8 cellular contexts compared by ENCODE assay signal in genomic region chr6:90586675-90587638, GRCh38. TPM values are rescaled to one million over a fixed set of nuclear protein-coding genes. Genes with fewer than 3 reads are reported as not detected.
A peak's percentile ranks its signal among the peaks of the same experiment; 100 is the strongest.
DNase-seq lines count a peak whose midpoint lies in the region; ATAC-seq, FAIRE-seq and TF ChIP-seq lines count a peak whose summit lies in the region.

Gene MAP3K7, minus strand, starts transcription at chr6:90587072. Its CDS starts 189 bp downstream, at chr6:90586883.

- H2AFZ ChIP-seq in HepG2 (ENCODE audit: low read length): peak within 1 kb of the TSS; percentile 95

- H3K36me3 ChIP-seq in HepG2 (replicated peaks in 1 of 2; ENCODE audit: control insufficient read depth in 1 of 2, insufficient read depth in 2 of 2, low read length in 2 of 2): no peaks in the 10 kb centered on the region

- H4K20me1 ChIP-seq in HepG2 (ENCODE audit: insufficient read depth, low read length): peaks cover 13% of the 10 kb centered on the region; the same call in 1 of the 2 replicates

- H3K4me3 ChIP-seq in HepG2 (replicated peaks in 1 of 3; ENCODE audit: insufficient read depth in 1 of 3, low read depth in 2 of 3, low read length in 3 of 3): peak within 1 kb of the TSS; percentile 97 to 100 (median 99)

- DNase-seq in NCI-H774 (lab: John Stamatoyannopoulos, UW): peak; percentile 96
- peak; percentile 92 to 94 for DNase-seq in activated CD4-positive, alpha-beta T cell treated with anti-CD3 and anti-CD28 coated beads, Interleukin-2, amount 50 U/mL, for 4 hours
- peak; percentile 94 to 95 for DNase-seq in dermis microvascular lymphatic vessel endothelial cell (ENCODE audit: low read depth in 2 of 2)
- peak; percentile 95 for DNase-seq in HepG2 (ENCODE audit: low spot score)
- DNase-seq in stimulated activated CD4-positive, alpha-beta T cell treated with anti-CD3 and anti-CD28 coated beads, Interleukin-4, amount 100 ng/mL, for 1 hour: peak; percentile 91

- intact Hi-C loops in HepG2 (cut with micrococcal nuclease; ENCODE audit: unreplicated experiment): loop anchor here (2.0 to 10.0 kb wide), 2 partner anchors 84 to 642 kb away; no protein-coding TSS in a partner anchor

- H3K4me2 ChIP-seq in HepG2 (ENCODE audit: low read depth, low read length): peak within 1 kb of the TSS; percentile 86

- FAIRE-seq in HepG2 (lab: Jason Lieb, UNC): peak; percentile 89

- no peaks in the 10 kb centered on the region for H3K9me3 ChIP-seq in HepG2 (ENCODE audit: low read length)

- TF ChIP-seq EP300 in HepG2 (IDR thresholded peaks at IDR 0.05; ENCODE audit: low read depth in 2 of 2, low read length in 2 of 2) (no peak), HepG2 (CRISPR knock-in tag; IDR thresholded peaks at IDR 0.05; ENCODE audit: borderline replicate concordance) (no peak)

- TF ChIP-seq POLR2A in HepG2 (IDR thresholded peaks at IDR 0.05; ENCODE audit: insufficient read depth in 1 of 2, low read depth in 2 of 2, low read length in 2 of 2): peak; percentile 71 to 81

- H3K4me1 ChIP-seq in HepG2 (ENCODE audit: insufficient read depth, low read length): peaks cover 32% of the 10 kb centered on the region

- TF ChIP-seq CTCF in C4-2B (conservative IDR thresholded peaks at IDR 0.05) (no peak), HepG2 (CRISPR knock-in tag; IDR thresholded peaks at IDR 0.05) (no peak)

- no peak for TF ChIP-seq RAD21 in HepG2 (CRISPR knock-in tag; IDR thresholded peaks at IDR 0.05)

- peaks cover 45% of the 10 kb centered on the region for H3K79me2 ChIP-seq in HepG2 (ENCODE audit: insufficient read depth, low read length)

- POLR2A ChIA-PET in HepG2 (lab: Yijun Ruan, JAX): no interaction called here

- peak within 1 kb of the TSS; percentile 96 for H3K9ac ChIP-seq in HepG2 (ENCODE audit: insufficient read depth, low read depth, low read length)

- CTCF ChIA-PET in HepG2 (lab: Yijun Ruan, JAX; ENCODE audit: low intra/inter-chr PET ratio, low total read pairs): no interaction called here

- BruUV-seq in HepG2 (replicated peaks; lab: Mats Ljungman, UMichigan): no TSS peak

- no peaks in the 10 kb centered on the region; a peak in 1 of 5 replicates for H3K27me3 ChIP-seq in HepG2 (ENCODE audit: control insufficient read depth in 1 of 2, insufficient read depth in 2 of 2, low read length in 2 of 2)

- H3K27ac ChIP-seq in C4-2B (peak within 1 kb of the TSS; percentile 83), HepG2 (ENCODE audit: extremely low read length, insufficient read depth, low read length) (peak within 1 kb of the TSS; percentile 86)

- in situ Hi-C loops in HepG2 (cut with HindIII; ENCODE audit: extremely low pct_ligation_motif_present, low pct_unique_long_range_greater_than_20kb): no loop called here

- peak; percentile 90 for ATAC-seq in GM19395 (IDR thresholded peaks at IDR 0.05; ENCODE audit: unreplicated experiment)
- peak; percentile 80 for ATAC-seq in HG03565 (IDR thresholded peaks at IDR 0.05; ENCODE audit: unreplicated experiment)
- peak; percentile 97 for ATAC-seq in HepG2

- 1% methylated on average over 30 of the region's 70 CpGs for WGBS in HepG2 (ENCODE audit: low lambda C conversion rate)

TF ChIP-seq in HepG2, 621 proteins besides CTCF, POLR2A, EP300 and RAD21 (continues in another document):
- TF ChIP-seq ZFP62 (CRISPR knock-in tag; IDR thresholded peaks at IDR 0.05) (no peak), HCFC1 (IDR thresholded peaks at IDR 0.05; ENCODE audit: low read depth, low read length) (peak; percentile 79), TBP (CRISPR knock-in tag; IDR thresholded peaks at IDR 0.05) (no peak), ZNF280B (CRISPR knock-in tag; IDR thresholded peaks at IDR 0.05; ENCODE audit: borderline replicate concordance) (0 out of 2 replicates have a peak, but pooled peaks have one; percentile 75), ARID4A (CRISPR knock-in tag; IDR thresholded peaks at IDR 0.05; ENCODE audit: borderline replicate concordance) (peak; percentile 94), GATAD2A (CRISPR knock-in tag; IDR thresholded peaks at IDR 0.05) (no peak; the same call in 1 of the 2 replicates), ZNF747 (CRISPR knock-in tag; IDR thresholded peaks at IDR 0.05; ENCODE audit: borderline replicate concordance) (no peak), HMGA1 (CRISPR knock-in tag; conservative IDR thresholded peaks at IDR 0.05) (no peak), NAIF1 (CRISPR knock-in tag; IDR thresholded peaks at IDR 0.05; ENCODE audit: borderline replicate concordance) (peak; percentile 68; the same call in 1 of the 2 replicates), ZNF550 (CRISPR knock-in tag; IDR thresholded peaks at IDR 0.05; ENCODE audit: borderline replicate concordance) (no peak), NFIC (IDR thresholded peaks at IDR 0.05; ENCODE audit: low read length) (peak; percentile 65; the same call in 1 of the 2 replicates), ZNF883 (CRISPR knock-in tag; IDR thresholded peaks at IDR 0.05; ENCODE audit: not compliant biosample characterization) (no peak), FOSL1 (CRISPR knock-in tag; IDR thresholded peaks at IDR 0.05; ENCODE audit: borderline replicate concordance) (no peak), ZFAT (CRISPR knock-in tag; conservative IDR thresholded peaks at IDR 0.05) (no peak), ZMYM3 (CRISPR knock-in tag; IDR thresholded peaks at IDR 0.05) (no peak), ZKSCAN1 (IDR thresholded peaks at IDR 0.05; ENCODE audit: low read length) (peak; percentile 62; the same call in 1 of the 2 replicates), ZSCAN9 (CRISPR knock-in tag; IDR thresholded peaks at IDR 0.05; ENCODE audit: borderline replicate concordance) (no peak), HMG20B (CRISPR knock-in tag; conservative IDR thresholded peaks at IDR 0.05) (no peak)

RNA-seq across cellular contexts. Expression of gene MAP3K7, which starts in this region (rescaled TPM):
- 19.8 and 24.4 TPM in 2 replicates for total RNA-seq in dermis microvascular lymphatic vessel endothelial cell
- 24.4 and 29.6 TPM in 2 replicates for total RNA-seq in HepG2 (2016; rRNA removed; fragmentation: Illumina TruSeq; extraction: Trizol)
- total RNA-seq in HepG2 (2016; cell fraction: cytosol; rRNA removed; fragmentation: Illumina TruSeq; extraction: Trizol; ENCODE audit: low read depth): 3.9 TPM in 2 replicates
- total RNA-seq in HepG2 (2016; cell fraction: insoluble cytoplasmic fraction; rRNA removed; fragmentation: Illumina TruSeq; extraction: Trizol): 22.6 and 28.8 TPM in 2 replicates
- total RNA-seq in HepG2 (2016; cell fraction: membrane; rRNA removed; fragmentation: Illumina TruSeq; extraction: Trizol): 11.5 and 12.4 TPM in 2 replicates
- 36.1 and 36.5 TPM in 2 replicates for total RNA-seq in HepG2 (2016; cell fraction: nucleus; rRNA removed; fragmentation: Illumina TruSeq; extraction: Trizol)
- polyA plus RNA-seq in HepG2 (2011; rRNA removed): 22.0 and 24.1 TPM in 2 replicates
- 8.9 and 12.7 TPM in 2 replicates for polyA plus RNA-seq in HepG2 (2011; cell fraction: cytosol; rRNA removed)
- 38.1 and 41.8 TPM in 2 replicates for polyA plus RNA-seq in HepG2 (2011; cell fraction: nucleus; rRNA removed)
- 13.8 and 18.7 TPM in 2 replicates for polyA plus RNA-seq in HepG2 (2012)
- 1.4 and 2.1 TPM in 2 replicates for polyA plus RNA-seq in HepG2 (2016; cell fraction: cytosol; fragmentation: Illumina TruSeq; extraction: Trizol; ENCODE audit: low read depth)
- polyA plus RNA-seq in HepG2 (2016; cell fraction: insoluble cytoplasmic fraction; fragmentation: Illumina TruSeq; extraction: Trizol; ENCODE audit: low read depth): 30.8 and 32.7 TPM in 2 replicates
- 6.8 and 6.9 TPM in 2 replicates for polyA plus RNA-seq in HepG2 (2016; cell fraction: membrane; fragmentation: Illumina TruSeq; extraction: Trizol; ENCODE audit: low read depth)
- 46.8 and 49.3 TPM in 2 replicates for polyA plus RNA-seq in HepG2 (2016; cell fraction: nucleus; fragmentation: Illumina TruSeq; extraction: Trizol; ENCODE audit: insufficient read depth, low read depth)
- 13.7 and 18.2 TPM in 2 replicates for polyA minus RNA-seq in HepG2 (2011; rRNA and poly(A)+ RNA removed; ENCODE audit: low replicate concordance)
- 10.4 and 10.6 TPM in 2 replicates for polyA minus RNA-seq in HepG2 (2011; cell fraction: cytosol; rRNA and poly(A)+ RNA removed)
- 81.5 and 83.7 TPM in 2 replicates for polyA minus RNA-seq in HepG2 (2011; cell fraction: nucleus; rRNA and poly(A)+ RNA removed)

Comparison
In these comparisons a context has a peak if more than half of its experiments do, and no peak if none do; other contexts are left out.
1. Peak in every context shown above with its lines: DNase-seq, ATAC-seq, H3K4me3 ChIP-seq and H3K27ac ChIP-seq.